In the genomic region with DNA sequence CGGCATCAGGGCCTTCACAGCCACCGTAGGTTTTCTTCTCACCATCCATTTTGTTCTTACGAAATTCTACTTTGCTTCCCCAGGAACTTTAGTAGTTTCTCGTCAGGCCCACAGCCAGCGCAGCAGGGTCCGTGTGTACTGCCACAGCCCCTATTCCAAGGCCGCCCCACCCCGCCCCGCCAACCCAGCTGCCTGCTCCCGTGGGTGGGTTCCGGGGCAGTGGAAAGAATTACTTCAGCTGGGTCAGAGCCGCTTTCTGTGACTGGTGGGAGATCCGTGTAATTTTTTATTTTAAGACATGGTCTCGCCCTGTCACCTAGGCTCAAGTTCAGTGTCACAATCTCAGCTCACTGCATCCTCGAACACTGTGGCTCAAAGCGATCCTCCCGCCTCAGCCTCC, we compare ENCODE assay signal across 44 cellular contexts. TPM values are rescaled to one million over a fixed set of nuclear protein-coding genes. Genes with fewer than 3 reads are reported as not detected.
"Had no signal": no experiment of that assay in that cellular context is flagged by ENCODE, and none has a peak within 500 bp of the region (broad histone marks: within the 10 kb centered on the region; RNA-seq: fewer than 3 reads in every experiment).

No MANE protein-coding gene starts in this region.

- ATAC-seq: activated naive CD4-positive, alpha-beta T cell treated with anti-CD3 and anti-CD28 coated beads, Interleukin-2, amount 50 U/mL, for 72 hours; activated naive CD8-positive, alpha-beta T cell treated with anti-CD3 and anti-CD28 coated beads, Interleukin-2, amount 50 U/mL, for 24 hours; activated T-cell treated with anti-CD3 and anti-CD28 coated beads, Interleukin-2, amount 50 U/mL, for 4 hours; activated T-cell treated with anti-CD3 and anti-CD28 coated beads, Interleukin-2, amount 50 U/mL, for 72 hours; activated T-helper 17 cell treated with anti-CD3 and anti-CD28 coated beads, Interleukin-2, amount 50 U/mL, for 72 hours; body of pancreas had no signal

- H3K27ac Mint-ChIP-seq: activated naive CD4-positive, alpha-beta T cell treated with anti-CD3 and anti-CD28 coated beads for 36 hours; activated naive CD4-positive, alpha-beta T cell treated with anti-CD3 and anti-CD28 coated beads, Interleukin-2, amount 10 ng/mL, durations not matched to agents 7 days and 5 days; activated naive CD4-positive, alpha-beta T cell treated with anti-CD3 and anti-CD28 coated beads, Interleukin-2, amount 50 U/mL, for 24 hours; activated naive CD4-positive, alpha-beta T cell treated with anti-CD3 and anti-CD28 coated beads, Interleukin-2, amount 50 U/mL, for 72 hours; activated naive CD8-positive, alpha-beta T cell; activated naive CD8-positive, alpha-beta T cell treated with anti-CD3 and anti-CD28 coated beads for 36 hours; activated naive CD8-positive, alpha-beta T cell treated with anti-CD3 and anti-CD28 coated beads, Interleukin-2, amount 10 ng/mL, durations not matched to agents 7 days and 5 days; activated naive CD8-positive, alpha-beta T cell treated with anti-CD3 and anti-CD28 coated beads, Interleukin-2, amount 50 U/mL, for 24 hours; activated T-cell treated with anti-CD3 and anti-CD28 coated beads, Interleukin-2, amount 50 U/mL, for 24 hours; activated T-cell treated with anti-CD3 and anti-CD28 coated beads, Interleukin-2, amount 50 U/mL, for 72 hours; activated T-helper 1 cell treated with anti-CD3 and anti-CD28 coated beads, Interleukin-12 subunit alpha, Interleukin-12 subunit beta, Interleukin-2, Interleukin-4 antibody, amounts not matched to agents 30 ng/mL and 10 ng/mL and 1 ng/mL, durations not matched to agents 14 hours and 24 hours and 36 hours; activated T-helper 17 cell treated with anti-CD3 and anti-CD28 coated beads, Interleukin-2, amount 50 U/mL, for 72 hours; activated T-helper 2 cell treated with anti-CD3 and anti-CD28 coated beads, Interferon-gamma antibody, Interleukin-2, Interleukin-4, amounts not matched to agents 10 μg/mL and 5 μg/mL and 100 μg/mL, durations not matched to agents 14 hours and 24 hours and 36 hours; brain had no signal

- DNase-seq: activated effector memory CD4-positive, alpha-beta T cell treated with anti-CD3 and anti-CD28 coated beads, Interleukin-2, amount 50 U/mL, for 16 hours; activated effector memory CD4-positive, alpha-beta T cell treated with Interleukin-2 at 50 U/mL for 16 hours; activated gamma-delta T cell; activated gamma-delta T cell treated with Interleukin-2 at 50 U/mL for 16 hours; activated naive CD4-positive, alpha-beta T cell; activated naive CD4-positive, alpha-beta T cell treated with anti-CD3 and anti-CD28 coated beads for 36 hours; activated naive CD4-positive, alpha-beta T cell treated with anti-CD3 and anti-CD28 coated beads, Interleukin-2, amount 10 ng/mL, durations not matched to agents 7 days and 5 days; activated naive CD4-positive, alpha-beta T cell treated with anti-CD3 and anti-CD28 coated beads, Interleukin-2, amount 50 U/mL, for 16 hours; activated naive CD4-positive, alpha-beta T cell treated with Interleukin-2 at 50 U/mL for 16 hours; activated naive CD8-positive, alpha-beta T cell treated with anti-CD3 and anti-CD28 coated beads for 36 hours; activated naive CD8-positive, alpha-beta T cell treated with anti-CD3 and anti-CD28 coated beads, Interleukin-2, amount 10 ng/mL, durations not matched to agents 7 days and 5 days; activated naive CD8-positive, alpha-beta T cell treated with anti-CD3 and anti-CD28 coated beads, Interleukin-2, amount 50 U/mL, for 24 hours; activated T-cell treated with anti-CD3 and anti-CD28 coated beads, Interleukin-2, amount 50 U/mL, for 1 hour; activated T-cell treated with anti-CD3 and anti-CD28 coated beads, Interleukin-2, amount 50 U/mL, for 24 hours; activated T-cell treated with anti-CD3 and anti-CD28 coated beads, Interleukin-2, amount 50 U/mL, for 4 hours; activated T-cell treated with anti-CD3 and anti-CD28 coated beads, Interleukin-2, amount 50 U/mL, for 48 hours; activated T-cell treated with anti-CD3 and anti-CD28 coated beads, Interleukin-2, amount 50 U/mL, for 72 hours; adrenal gland; amniotic stem cell; amygdala; anterior cingulate cortex; aorta; body of pancreas; brain microvascular endothelial cell; caudate nucleus; central memory CD4-positive, alpha-beta T cell; cerebellar nuclear complex had no signal

- H3K27me3 ChIP-seq: adrenal gland, ascending aorta, body of pancreas, brain microvascular endothelial cell, breast epithelium, cardiac muscle cell had no signal

- H3K4me1 ChIP-seq: adrenal gland, ascending aorta, body of pancreas, breast epithelium had no signal

- H3K9me3 Mint-ChIP-seq: activated naive CD8-positive, alpha-beta T cell treated with anti-CD3 and anti-CD28 coated beads for 36 hours; activated T-helper 17 cell treated with anti-CD3 and anti-CD28 coated beads, Interleukin-2, amount 50 U/mL, for 72 hours had no signal

- H3K9me3 ChIP-seq: adrenal gland, ascending aorta had no signal

- H3K4me1 Mint-ChIP-seq: activated naive CD4-positive, alpha-beta T cell treated with anti-CD3 and anti-CD28 coated beads, Interleukin-2, amount 10 ng/mL, durations not matched to agents 7 days and 5 days; activated naive CD4-positive, alpha-beta T cell treated with anti-CD3 and anti-CD28 coated beads, Interleukin-2, amount 50 U/mL, for 24 hours; activated naive CD8-positive, alpha-beta T cell treated with anti-CD3 and anti-CD28 coated beads for 36 hours; activated naive CD8-positive, alpha-beta T cell treated with anti-CD3 and anti-CD28 coated beads, Interleukin-2, amount 10 ng/mL, durations not matched to agents 7 days and 5 days; activated naive CD8-positive, alpha-beta T cell treated with anti-CD3 and anti-CD28 coated beads, Interleukin-2, amount 50 U/mL, for 24 hours; activated T-helper 17 cell treated with anti-CD3 and anti-CD28 coated beads, Interleukin-2, amount 50 U/mL, for 72 hours; brain; central memory CD8-positive, alpha-beta T cell had no signal

- H3K27ac ChIP-seq: adrenal gland, ascending aorta, body of pancreas, brain microvascular endothelial cell, breast epithelium, cardiac muscle cell had no signal

- H3K27me3 Mint-ChIP-seq: activated naive CD4-positive, alpha-beta T cell treated with anti-CD3 and anti-CD28 coated beads, Interleukin-2, amount 10 ng/mL, durations not matched to agents 7 days and 5 days; activated naive CD8-positive, alpha-beta T cell; activated naive CD8-positive, alpha-beta T cell treated with anti-CD3 and anti-CD28 coated beads, Interleukin-2, amount 10 ng/mL, durations not matched to agents 7 days and 5 days; activated T-cell treated with anti-CD3 and anti-CD28 coated beads, Interleukin-2, amount 50 U/mL, for 24 hours had no signal

- H3K4me3 ChIP-seq: adrenal gland, ascending aorta, body of pancreas, breast epithelium, cardiac muscle cell had no signal

- H3K4me3 Mint-ChIP-seq: activated naive CD4-positive, alpha-beta T cell treated with anti-CD3 and anti-CD28 coated beads for 36 hours; activated naive CD4-positive, alpha-beta T cell treated with anti-CD3 and anti-CD28 coated beads, Interleukin-2, amount 10 ng/mL, durations not matched to agents 7 days and 5 days; activated naive CD4-positive, alpha-beta T cell treated with anti-CD3 and anti-CD28 coated beads, Interleukin-2, amount 50 U/mL, for 24 hours; activated naive CD8-positive, alpha-beta T cell; activated naive CD8-positive, alpha-beta T cell treated with anti-CD3 and anti-CD28 coated beads for 36 hours; activated naive CD8-positive, alpha-beta T cell treated with anti-CD3 and anti-CD28 coated beads, Interleukin-2, amount 10 ng/mL, durations not matched to agents 7 days and 5 days; activated naive CD8-positive, alpha-beta T cell treated with anti-CD3 and anti-CD28 coated beads, Interleukin-2, amount 50 U/mL, for 24 hours; activated T-cell treated with anti-CD3 and anti-CD28 coated beads, Interleukin-2, amount 50 U/mL, for 24 hours; activated T-cell treated with anti-CD3 and anti-CD28 coated beads, Interleukin-2, amount 50 U/mL, for 4 hours; activated T-cell treated with anti-CD3 and anti-CD28 coated beads, Interleukin-2, amount 50 U/mL, for 72 hours; activated T-helper 1 cell treated with anti-CD3 and anti-CD28 coated beads, Interleukin-12 subunit alpha, Interleukin-12 subunit beta, Interleukin-2, Interleukin-4 antibody, amounts not matched to agents 30 ng/mL and 10 ng/mL and 1 ng/mL, durations not matched to agents 14 hours and 24 hours and 36 hours; activated T-helper 17 cell treated with anti-CD3 and anti-CD28 coated beads, Interleukin-2, amount 50 U/mL, for 72 hours; brain; central memory CD8-positive, alpha-beta T cell had no signal

- H3K36me3 Mint-ChIP-seq: activated naive CD4-positive, alpha-beta T cell treated with anti-CD3 and anti-CD28 coated beads, Interleukin-2, amount 10 ng/mL, durations not matched to agents 7 days and 5 days; activated naive CD4-positive, alpha-beta T cell treated with anti-CD3 and anti-CD28 coated beads, Interleukin-2, amount 50 U/mL, for 24 hours; activated naive CD8-positive, alpha-beta T cell treated with anti-CD3 and anti-CD28 coated beads for 36 hours; activated naive CD8-positive, alpha-beta T cell treated with anti-CD3 and anti-CD28 coated beads, Interleukin-2, amount 10 ng/mL, durations not matched to agents 7 days and 5 days had no signal

- H3K36me3 ChIP-seq: adrenal gland, ascending aorta, brain microvascular endothelial cell, breast epithelium, cardiac muscle cell had no signal

RNA-seq across cellular contexts. Expression of a gene that starts 4.2 kb away (rescaled TPM):
- total RNA-seq: activated naive CD8-positive, alpha-beta T cell treated with anti-CD3 and anti-CD28 coated beads for 36 hours; activated naive CD8-positive, alpha-beta T cell treated with anti-CD3 and anti-CD28 coated beads, Interleukin-2, amount 10 ng/mL, durations not matched to agents 7 days and 5 days; aorta; ascending aorta; astrocyte; body of pancreas; bronchial epithelial cell; cardiac septum; cerebellum had no signal
- polyA plus RNA-seq: aorta, cardiac muscle cell had no signal

RNA-seq across cellular contexts. Expression of a gene that starts 36.4 kb away (rescaled TPM):
- total RNA-seq: activated naive CD4-positive, alpha-beta T cell treated with anti-CD3 and anti-CD28 coated beads for 36 hours; activated naive CD4-positive, alpha-beta T cell treated with anti-CD3 and anti-CD28 coated beads, Interleukin-2, amount 50 U/mL, for 72 hours; activated naive CD8-positive, alpha-beta T cell treated with anti-CD3 and anti-CD28 coated beads for 36 hours; activated naive CD8-positive, alpha-beta T cell treated with anti-CD3 and anti-CD28 coated beads, Interleukin-2, amount 10 ng/mL, durations not matched to agents 7 days and 5 days; activated T-cell treated with anti-CD3 and anti-CD28 coated beads, Interleukin-2, amount 50 U/mL, for 4 hours; activated T-cell treated with anti-CD3 and anti-CD28 coated beads, Interleukin-2, amount 50 U/mL, for 72 hours; activated T-helper 1 cell treated with anti-CD3 and anti-CD28 coated beads, Interleukin-12 subunit alpha, Interleukin-12 subunit beta, Interleukin-2, Interleukin-4 antibody, amounts not matched to agents 30 ng/mL and 10 ng/mL and 1 ng/mL, durations not matched to agents 14 hours and 24 hours and 36 hours; activated T-helper 17 cell treated with anti-CD3 and anti-CD28 coated beads, Interleukin-2, amount 50 U/mL, for 72 hours; activated T-helper 2 cell treated with anti-CD3 and anti-CD28 coated beads, Interferon-gamma antibody, Interleukin-2, Interleukin-4, amounts not matched to agents 10 μg/mL and 5 μg/mL and 100 μg/mL, durations not matched to agents 14 hours and 24 hours and 36 hours; adrenal gland; aorta; ascending aorta; astrocyte; body of pancreas; breast epithelium; bronchial epithelial cell; cardiac muscle cell; cardiac septum; cerebellum; chondrocyte had no signal
- polyA plus RNA-seq: adipose tissue, adrenal gland, aorta, cardiac muscle cell had no signal

RNA-seq across cellular contexts. Expression of a gene that starts 56.2 kb away (rescaled TPM):
- total RNA-seq: activated naive CD4-positive, alpha-beta T cell treated with anti-CD3 and anti-CD28 coated beads for 36 hours; activated naive CD4-positive, alpha-beta T cell treated with anti-CD3 and anti-CD28 coated beads, Interleukin-2, amount 50 U/mL, for 72 hours; activated naive CD8-positive, alpha-beta T cell treated with anti-CD3 and anti-CD28 coated beads for 36 hours; activated naive CD8-positive, alpha-beta T cell treated with anti-CD3 and anti-CD28 coated beads, Interleukin-2, amount 10 ng/mL, durations not matched to agents 7 days and 5 days; activated T-cell treated with anti-CD3 and anti-CD28 coated beads, Interleukin-2, amount 50 U/mL, for 4 hours; activated T-cell treated with anti-CD3 and anti-CD28 coated beads, Interleukin-2, amount 50 U/mL, for 72 hours; activated T-helper 1 cell treated with anti-CD3 and anti-CD28 coated beads, Interleukin-12 subunit alpha, Interleukin-12 subunit beta, Interleukin-2, Interleukin-4 antibody, amounts not matched to agents 30 ng/mL and 10 ng/mL and 1 ng/mL, durations not matched to agents 14 hours and 24 hours and 36 hours; activated T-helper 17 cell treated with anti-CD3 and anti-CD28 coated beads, Interleukin-2, amount 50 U/mL, for 72 hours; activated T-helper 2 cell treated with anti-CD3 and anti-CD28 coated beads, Interferon-gamma antibody, Interleukin-2, Interleukin-4, amounts not matched to agents 10 μg/mL and 5 μg/mL and 100 μg/mL, durations not matched to agents 14 hours and 24 hours and 36 hours; adrenal gland; aorta; ascending aorta; astrocyte; body of pancreas; breast epithelium; bronchial epithelial cell; cardiac muscle cell; cardiac septum; cerebellum; chondrocyte had no signal
- polyA plus RNA-seq: adipose tissue, adrenal gland, aorta, cardiac muscle cell had no signal
